16 cellular contexts compared by ENCODE assay signal in the genomic region with DNA sequence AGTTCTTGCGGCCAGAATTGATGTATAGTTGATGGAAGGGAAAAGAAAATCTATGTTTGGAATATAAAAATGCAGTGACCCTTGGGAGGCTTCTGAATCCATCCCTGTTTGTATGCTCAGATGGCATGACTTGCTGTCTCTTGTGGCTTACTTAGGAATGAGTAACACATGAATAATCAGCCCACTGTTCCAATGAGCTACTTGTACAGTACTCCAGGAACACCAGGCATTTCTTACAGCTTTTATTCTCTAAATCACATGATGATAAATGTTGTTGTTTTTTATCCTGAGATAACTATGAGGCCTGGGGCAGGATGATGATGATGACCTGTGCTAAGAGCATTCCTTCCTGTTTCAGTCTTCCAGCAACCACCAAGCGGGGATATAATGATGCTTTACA. TPM values are rescaled to one million over a fixed set of nuclear protein-coding genes. Genes with fewer than 3 reads are reported as not detected.
DNase-seq lines count a peak whose midpoint lies in the region; ATAC-seq, FAIRE-seq and TF ChIP-seq lines count a peak whose summit lies in the region.
"Had no signal": no experiment of that assay in that cellular context is flagged by ENCODE, and none has a peak within 500 bp of the region (broad histone marks: within the 10 kb centered on the region; RNA-seq: fewer than 3 reads in every experiment).

No MANE protein-coding gene starts in this region.

- H4K20me1 ChIP-seq in Karpas-422 (ENCODE audit: insufficient read depth, low read depth, low read length) = no peaks in the 10 kb centered on the region

- in situ Hi-C loops in astrocyte of the spinal cord (cut with HindIII; ENCODE audit: low sequenced_read_pairs) = no loop called here

- no peak overlapping the region for H3K4me2 ChIP-seq in Karpas-422 (ENCODE audit: low read depth, low read length, poor library complexity, severe bottlenecking)

- H3K27me3 ChIP-seq in kidney epithelial cell (ENCODE audit: control insufficient read depth, insufficient read depth, low read length) (no peaks in the 10 kb centered on the region), ascending aorta (no peaks in the 10 kb centered on the region), Karpas-422 (ENCODE audit: low read length) (no peaks in the 10 kb centered on the region)

- no peak overlapping the region for H2AFZ ChIP-seq in Karpas-422 (ENCODE audit: low read length)

- H3K4me3 ChIP-seq in AG09309 (ENCODE audit: control insufficient read depth, low read depth, low read length) (no peak overlapping the region), astrocyte of the spinal cord (ENCODE audit: low read depth, low read length) (no peak overlapping the region), kidney epithelial cell (ENCODE audit: low read depth, low read length) (no peak overlapping the region), kidney (ENCODE audit: low read length in 2 of 2) (no peak overlapping the region), ascending aorta (no peak overlapping the region), Karpas-422 (ENCODE audit: low read length) (no peak overlapping the region)

- H3K4me1 ChIP-seq in kidney (ENCODE audit: control insufficient read depth in 1 of 2, insufficient read depth in 1 of 2, low read depth in 1 of 2, low read length in 2 of 2) (no peaks in the 10 kb centered on the region), ascending aorta (no peaks in the 10 kb centered on the region), Karpas-422 (ENCODE audit: low read length) (no peaks in the 10 kb centered on the region)

- H3K27ac ChIP-seq in kidney (ENCODE audit: low read depth in 2 of 2, low read length in 2 of 2) (no peak overlapping the region), ascending aorta (no peak overlapping the region), Karpas-422 (ENCODE audit: low read length) (no peak overlapping the region)
- H3K27ac ChIP-seq: VCaP had no signal

- intact Hi-C loops in kidney (cut with DNase I) = no loop called here
- intact Hi-C loops in ascending aorta (cut with DNase I) = no loop called here

- H3K79me2 ChIP-seq in Karpas-422 (ENCODE audit: low read length) = no peaks in the 10 kb centered on the region

- H3K9me2 ChIP-seq in Karpas-422 (replicated peaks; ENCODE audit: insufficient read depth, low read length) = no peaks in the 10 kb centered on the region

- H3K36me3 ChIP-seq in kidney epithelial cell (ENCODE audit: control insufficient read depth, insufficient read depth, low read length) (no peaks in the 10 kb centered on the region), kidney (ENCODE audit: control insufficient read depth in 1 of 2, insufficient read depth in 2 of 2, low read length in 2 of 2) (no peaks in the 10 kb centered on the region), ascending aorta (no peaks in the 10 kb centered on the region), Karpas-422 (ENCODE audit: insufficient read depth, low read length) (no peaks in the 10 kb centered on the region)

- H3K9me3 ChIP-seq in kidney (ENCODE audit: control insufficient read depth in 1 of 2, low read length in 2 of 2) (no peaks in the 10 kb centered on the region), ascending aorta (no peaks in the 10 kb centered on the region), Karpas-422 (ENCODE audit: low read length) (no peaks in the 10 kb centered on the region)

- H3K9ac ChIP-seq in kidney (ENCODE audit: low read length in 2 of 2) = no peak overlapping the region
- no peak overlapping the region for H3K9ac ChIP-seq in Karpas-422 (ENCODE audit: low read length)

- TF ChIP-seq CTCF in AG09309 (IDR thresholded peaks at IDR 0.05; ENCODE audit: control insufficient read depth, insufficient read depth, low read depth, low read length, missing control alignments) (no peak), astrocyte of the spinal cord (IDR thresholded peaks at IDR 0.05; ENCODE audit: low read depth, low read length) (no peak), kidney epithelial cell (IDR thresholded peaks at IDR 0.05; ENCODE audit: insufficient read depth, low read length, poor library complexity, severe bottlenecking) (no peak), kidney (IDR thresholded peaks at IDR 0.05; ENCODE audit: borderline replicate concordance, extremely low read depth, insufficient read depth) (no peak), ascending aorta (IDR thresholded peaks at IDR 0.05) (no peak)

- DNase-seq in AG09309 (ENCODE audit: low read depth) = peak; percentile 16
- peak; percentile 72 for DNase-seq in HS-5 (ENCODE audit: low read depth)
- peak; percentile 81 for DNase-seq in astrocyte of the spinal cord (ENCODE audit: low read depth, low spot score)
- peak; percentile 79 for DNase-seq in kidney epithelial cell (ENCODE audit: low read depth)
- DNase-seq in kidney = no peak
- no peak for DNase-seq in ascending aorta (ENCODE audit: low spot score in 2 of 2)
- no peak for DNase-seq in Karpas-422
- DNase-seq: amygdala; CD4-positive, alpha-beta memory T cell; effector memory CD4-positive, alpha-beta T cell; NCI-H1105 treated with DMSO at 0.1 percent for 48 hours; posterior cingulate gyrus; RPMI8226; stimulated activated CD4-positive, alpha-beta T cell treated with anti-CD3 and anti-CD28 coated beads, Interleukin-2, amount 100 ng/mL, for 24 hours had no signal

- FAIRE-seq in kidney (lab: Jason Lieb, UNC) = no peak

- ATAC-seq in GM21825 (IDR thresholded peaks at IDR 0.05; ENCODE audit: unreplicated experiment) = no peak

RNA-seq across cellular contexts. Expression of gene TMPRSS11E, which starts 18.9 kb away (rescaled TPM):
- total RNA-seq in kidney epithelial cell (not detected in 2 replicates), kidney (2.3 TPM), ascending aorta (not detected)
- 0.24 TPM for polyA plus RNA-seq in kidney (ENCODE audit: insufficient read depth, low read depth, low replicate concordance)
- total RNA-seq in Karpas-422 (2014; rRNA removed; shearing (Covaris generic); ENCODE audit: low replicate concordance) = not detected in 2 replicates
- total RNA-seq: CD4-positive, alpha-beta memory T cell had no signal

Comparison
In these comparisons a context has a peak if more than half of its experiments do, and no peak if none do; other contexts are left out.
1. DNase-seq: peak in AG09309 (single experiment), HS-5 (single experiment), astrocyte of the spinal cord (single experiment) and kidney epithelial cell (single experiment); none in kidney (single experiment), ascending aorta (0 of 2) and Karpas-422 (single experiment).